In genomic region chr16:87957296-87958069, GRCh38 we compare ENCODE assay signal across 2 cellular contexts.
TF ChIP-seq lines count a peak whose summit lies in the region.

No MANE protein-coding gene starts in this region.

TF ChIP-seq in IMR-90, 13 proteins besides CTCF, POLR2A, EP300 and RAD21:
- TF ChIP-seq RCOR1 (IDR thresholded peaks at IDR 0.05; ENCODE audit: insufficient replicate concordance, low read length) (no peak), RFX5 (IDR thresholded peaks at IDR 0.05; ENCODE audit: low read depth, low read length) (no peak), FOS (IDR thresholded peaks at IDR 0.05; ENCODE audit: low read depth, low read length) (no peak), BHLHE40 (IDR thresholded peaks at IDR 0.05; ENCODE audit: low read depth, low read length) (no peak), SMC3 (IDR thresholded peaks at IDR 0.05; ENCODE audit: low read depth, low read length) (no peak), MAZ (IDR thresholded peaks at IDR 0.05; ENCODE audit: borderline replicate concordance, low read depth, low read length) (no peak), MAFK (IDR thresholded peaks at IDR 0.05; ENCODE audit: low read depth, low read length) (no peak), USF2 (IDR thresholded peaks at IDR 0.05; ENCODE audit: low read depth, low read length) (no peak), NFE2L2 (IDR thresholded peaks at IDR 0.05; ENCODE audit: low read depth, low read length) (no peak), ELK1 (IDR thresholded peaks at IDR 0.05; ENCODE audit: borderline replicate concordance, low read depth, low read length) (no peak), CEBPB (IDR thresholded peaks at IDR 0.05; ENCODE audit: low read depth, low read length) (no peak), MXI1 (IDR thresholded peaks at IDR 0.05; ENCODE audit: borderline replicate concordance, low read depth, low read length) (no peak), CHD1 (IDR thresholded peaks at IDR 0.05; ENCODE audit: low read depth, low read length) (no peak)
TF ChIP-seq in IMR-90: peak in this region for 0.

TF ChIP-seq in GM12878, 131 proteins besides CTCF, POLR2A, EP300 and RAD21:
- TF ChIP-seq MTA3 (IDR thresholded peaks at IDR 0.05; ENCODE audit: borderline replicate concordance, low read length) (no peak), RUNX3 (IDR thresholded peaks at IDR 0.05; ENCODE audit: low read length) (0 out of 2 replicates have a peak, but pooled peaks have one; percentile 9)
